Comparison of ENCODE assay signal across 8 cellular contexts in genomic region chr4:101345271-101345595, GRCh38. TPM values are rescaled to one million over a fixed set of nuclear protein-coding genes. Genes with fewer than 3 reads are reported as not detected.
DNase-seq lines count a peak whose midpoint lies in the region; ATAC-seq and TF ChIP-seq lines count a peak whose summit lies in the region.

No MANE protein-coding gene starts in this region.

- no peak for DNase-seq in H7
- no peak for DNase-seq in RWPE1 (ENCODE audit: low spot score)
- no peak for DNase-seq in colonic mucosa
- DNase-seq in activated effector memory CD4-positive, alpha-beta T cell treated with Interleukin-2 at 50 U/mL for 16 hours = no peak
- no peak for DNase-seq in activated CD4-positive, alpha-beta T cell treated with anti-CD3 and anti-CD28 coated beads for 1 hour

- no peak for TF ChIP-seq CTCF in RWPE1 (conservative IDR thresholded peaks at IDR 0.05; ENCODE audit: low read depth)
- TF ChIP-seq CTCF in colonic mucosa (IDR thresholded peaks at IDR 0.05) = no peak

- no peak for ATAC-seq in HG03039 (IDR thresholded peaks at IDR 0.05; ENCODE audit: unreplicated experiment)
- no peak for ATAC-seq in HG03432 (IDR thresholded peaks at IDR 0.05; ENCODE audit: unreplicated experiment)

- intact Hi-C loops in colonic mucosa (cut with DNase I) = loop anchor here (2.0 to 10.0 kb wide), 2 partner anchors 74 to 160 kb away; no protein-coding TSS in a partner anchor

- H3K27ac ChIP-seq in RWPE1 = peak overlapping the region; percentile 96
- no peak overlapping the region for H3K27ac ChIP-seq in colonic mucosa
- H3K27ac ChIP-seq in muscle layer of duodenum (ENCODE audit: low read length) = peak overlapping the region; percentile 37

- H3K27me3 ChIP-seq in H7 (ENCODE audit: control insufficient read depth, insufficient read depth, low read length) (peaks cover 10% of the 10 kb centered on the region), colonic mucosa (no peaks in the 10 kb centered on the region), muscle layer of duodenum (ENCODE audit: low read depth, low read length) (no peaks in the 10 kb centered on the region)

- POLR2A ChIA-PET in RWPE1 (lab: Yijun Ruan, JAX; ENCODE audit: low non-redundant PET) = no interaction called here

- CTCF ChIA-PET in RWPE1 (lab: Yijun Ruan, JAX) = interaction anchor here (0.7 kb wide), 1 partner anchor 55 kb away, joined by 4 read pairs; no protein-coding TSS in a partner anchor

- H3K4me1 ChIP-seq in colonic mucosa (peaks cover 4% of the 10 kb centered on the region), muscle layer of duodenum (ENCODE audit: control insufficient read depth in 1 of 2, insufficient read depth in 2 of 2, low read length in 2 of 2) (peaks cover 11 to 23% of the 10 kb centered on the region in 2 donors)

- no peaks in the 10 kb centered on the region for H3K9me3 ChIP-seq in colonic mucosa
- no peaks in the 10 kb centered on the region for H3K9me3 ChIP-seq in muscle layer of duodenum (ENCODE audit: control insufficient read depth in 1 of 2, low read length in 2 of 2)

- H3K9ac ChIP-seq in colonic mucosa (ENCODE audit: low read depth in 2 of 2, low read length in 2 of 2) = peak overlapping the region; percentile 15 to 76

- H3K36me3 ChIP-seq in H7 (replicated peaks; ENCODE audit: control insufficient read depth, insufficient read depth, low read length) = no peaks in the 10 kb centered on the region
- no peaks in the 10 kb centered on the region for H3K36me3 ChIP-seq in colonic mucosa
- peaks cover 0 to 4% of the 10 kb centered on the region in 2 donors for H3K36me3 ChIP-seq in muscle layer of duodenum (ENCODE audit: control insufficient read depth in 1 of 2, insufficient read depth in 2 of 2, low read length in 2 of 2)

- H3K4me3 ChIP-seq in H7 (ENCODE audit: insufficient read depth, low read depth, low read length) (peak overlapping the region; percentile 82), colonic mucosa (peak overlapping the region; percentile 83), muscle layer of duodenum (ENCODE audit: low read depth in 1 of 2, low read length in 2 of 2) (peak overlapping the region; percentile 85 to 92)

RNA-seq across cellular contexts. Expression of gene PPP3CA, which starts 2.1 kb away (rescaled TPM):
- total RNA-seq in H7 (2014; rRNA removed; shearing (Covaris generic)) = 31.4 and 41.3 TPM in 2 replicates
- 10 to 100 TPM; 34.5 to 43.9 TPM for total RNA-seq in colonic mucosa
